28 cellular contexts compared by ENCODE assay signal in the genomic region with DNA sequence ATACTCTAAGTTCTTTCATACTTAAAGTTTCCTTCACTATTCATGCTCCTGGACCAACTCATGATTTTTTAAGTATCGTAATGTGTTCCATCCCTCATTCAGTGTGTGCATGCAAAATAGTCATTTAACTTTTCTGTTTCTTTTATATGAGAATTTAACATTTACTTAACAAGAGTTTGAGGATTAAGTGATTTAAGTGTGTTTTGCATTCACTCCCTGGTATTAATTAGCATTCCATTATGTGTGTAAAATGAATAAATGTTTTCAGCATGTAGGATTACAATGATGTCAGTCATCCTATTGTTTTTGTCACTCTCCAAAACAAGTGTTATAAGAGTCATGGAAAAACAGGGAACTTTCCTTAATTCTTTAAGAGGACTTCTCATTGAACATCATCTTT.
"Had no signal": no experiment of that assay in that cellular context is flagged by ENCODE, and none has a peak within 500 bp of the region (broad histone marks: within the 10 kb centered on the region; RNA-seq: fewer than 3 reads in every experiment).

No MANE protein-coding gene starts in this region.

- DNase-seq: stimulated activated CD4-positive, alpha-beta T cell treated with anti-CD3 and anti-CD28 coated beads, Interleukin-2, amount 100 ng/mL, for 48 hours; stimulated activated CD4-positive, alpha-beta T cell treated with anti-CD3 and anti-CD28 coated beads, Interleukin-4, amount 100 ng/mL, for 1 hour; stimulated activated CD4-positive, alpha-beta T cell treated with anti-CD3 and anti-CD28 coated beads, Interleukin-4, amount 100 ng/mL, for 24 hours; stimulated activated CD4-positive, alpha-beta T cell treated with anti-CD3 and anti-CD28 coated beads, Interleukin-4, amount 100 ng/mL, for 4 hours; stimulated activated CD8-positive, alpha-beta memory T cell treated with anti-CD3 and anti-CD28 coated beads, Interleukin-4, amount 100 ng/mL, for 48 hours; stimulated activated naive B cell treated with anti-CD40 and anti-IgM and Interleukin-4, amounts not matched to agents 10 μg/mL and 1 μg/mL and 100 μg/mL, for 72 hours; stimulated activated naive CD4-positive, alpha-beta T cell; stimulated activated naive CD4-positive, alpha-beta T cell treated with Interleukin-2 at 50 U/mL for 16 hours; stimulated activated naive CD8-positive, alpha-beta T cell treated with anti-CD3 and anti-CD28 coated beads, Interleukin-15, amount 100 ng/mL, for 72 hours; stimulated activated naive CD8-positive, alpha-beta T cell treated with anti-CD3 and anti-CD28 coated beads, Interleukin-15, Interleukin-2, amounts not matched to agents 100 U/mL and 50 U/mL, for 24 hours; stomach; substantia nigra; testis; thyroid gland; tibial artery; transverse colon; trophoblast cell; upper lobe of left lung; upper lobe of right lung; uterus had no signal

- H3K27me3 ChIP-seq: stomach, suprapubic skin, testis, thyroid gland, tibial artery, transverse colon, upper lobe of left lung, upper lobe of right lung, uterus, vagina had no signal

- H3K36me3 Mint-ChIP-seq: stimulated activated effector memory CD8-positive, alpha-beta T cell treated with anti-CD3 and anti-CD28 coated beads, Interleukin-12 subunit alpha, Interleukin-12 subunit beta, amount 100 ng/mL, for 72 hours; stimulated activated memory B cell treated with anti-CD40 and anti-IgM and Interleukin-4, amounts not matched to agents 10 μg/mL and 1 μg/mL and 100 μg/mL, for 72 hours; stimulated activated naive B cell treated with anti-CD40 and anti-IgM and Interleukin-4, amounts not matched to agents 10 μg/mL and 1 μg/mL and 100 μg/mL, for 72 hours; type B pancreatic cell had no signal

- H3K4me1 Mint-ChIP-seq: stimulated activated effector memory CD8-positive, alpha-beta T cell treated with anti-CD3 and anti-CD28 coated beads, Interleukin-12 subunit alpha, Interleukin-12 subunit beta, amount 100 ng/mL, for 72 hours; stimulated activated memory B cell treated with anti-CD40 and anti-IgM and Interleukin-4, amounts not matched to agents 10 μg/mL and 1 μg/mL and 100 μg/mL, for 72 hours; stimulated activated naive B cell treated with anti-CD40 and anti-IgM and Interleukin-4, amounts not matched to agents 10 μg/mL and 1 μg/mL and 100 μg/mL, for 72 hours; stimulated activated naive CD8-positive, alpha-beta T cell treated with anti-CD3 and anti-CD28 coated beads, Interleukin-15, amount 100 ng/mL, for 72 hours had no signal

- H3K4me1 ChIP-seq: stomach, suprapubic skin, testis, tibial artery, transverse colon, upper lobe of left lung, upper lobe of right lung, uterus, vagina had no signal

- H3K27me3 Mint-ChIP-seq: stimulated activated memory B cell treated with anti-CD40 and anti-IgM and Interleukin-4, amounts not matched to agents 10 μg/mL and 1 μg/mL and 100 μg/mL, for 72 hours; stimulated activated naive B cell treated with anti-CD40 and anti-IgM and Interleukin-4, amounts not matched to agents 10 μg/mL and 1 μg/mL and 100 μg/mL, for 72 hours; stimulated activated naive CD8-positive, alpha-beta T cell treated with anti-CD3 and anti-CD28 coated beads, Interleukin-15, amount 100 ng/mL, for 72 hours; stimulated activated naive CD8-positive, alpha-beta T cell treated with anti-CD3 and anti-CD28 coated beads, Interleukin-15, Interleukin-2, amounts not matched to agents 100 ng/mL and 50 ng/mL, for 24 hours; type B pancreatic cell had no signal

- H3K9me3 ChIP-seq: suprapubic skin, testis, thoracic aorta, thyroid gland, tibial artery, transverse colon, upper lobe of right lung, uterus, vagina had no signal

- H3K27ac ChIP-seq: stomach, suprapubic skin, testis, thoracic aorta, thyroid gland, tibial artery, transverse colon, upper lobe of left lung, upper lobe of right lung, uterus, vagina had no signal

- ATAC-seq: stimulated activated effector memory CD8-positive, alpha-beta T cell treated with anti-CD3 and anti-CD28 coated beads, Interleukin-12 subunit alpha, Interleukin-12 subunit beta, amount 100 ng/mL, for 72 hours; stimulated activated memory B cell treated with anti-CD40 and anti-IgM and Interleukin-4, amounts not matched to agents 10 μg/mL and 1 μg/mL and 100 μg/mL, for 72 hours; stimulated activated naive B cell treated with anti-CD40 and anti-IgM and Interleukin-4, amounts not matched to agents 10 μg/mL and 1 μg/mL and 100 μg/mL, for 72 hours; stimulated activated naive CD8-positive, alpha-beta T cell treated with anti-CD3 and anti-CD28 coated beads, Interleukin-15, amount 100 ng/mL, for 72 hours; stimulated activated naive CD8-positive, alpha-beta T cell treated with anti-CD3 and anti-CD28 coated beads, Interleukin-15, Interleukin-2, amounts not matched to agents 100 U/mL and 50 U/mL, for 24 hours; upper lobe of right lung had no signal

- H3K36me3 ChIP-seq: stomach, suprapubic skin, thoracic aorta, thyroid gland, tibial artery, transverse colon, upper lobe of left lung, upper lobe of right lung, uterus, vagina had no signal

- H3K4me3 ChIP-seq: stomach, suprapubic skin, testis, thoracic aorta, thyroid gland, tibial artery, transverse colon, upper lobe of left lung, upper lobe of right lung, uterus, vagina had no signal

- FAIRE-seq: urothelium cell line had no signal

- H3K4me3 Mint-ChIP-seq: stimulated activated effector memory CD8-positive, alpha-beta T cell treated with anti-CD3 and anti-CD28 coated beads, Interleukin-12 subunit alpha, Interleukin-12 subunit beta, amount 100 ng/mL, for 72 hours; stimulated activated memory B cell treated with anti-CD40 and anti-IgM and Interleukin-4, amounts not matched to agents 10 μg/mL and 1 μg/mL and 100 μg/mL, for 72 hours; stimulated activated naive B cell treated with anti-CD40 and anti-IgM and Interleukin-4, amounts not matched to agents 10 μg/mL and 1 μg/mL and 100 μg/mL, for 72 hours; stimulated activated naive CD8-positive, alpha-beta T cell treated with anti-CD3 and anti-CD28 coated beads, Interleukin-15, amount 100 ng/mL, for 72 hours; stimulated activated naive CD8-positive, alpha-beta T cell treated with anti-CD3 and anti-CD28 coated beads, Interleukin-15, Interleukin-2, amounts not matched to agents 100 ng/mL and 50 ng/mL, for 24 hours; type B pancreatic cell had no signal

- H3K9me3 Mint-ChIP-seq: stimulated activated naive B cell treated with anti-CD40 and anti-IgM and Interleukin-4, amounts not matched to agents 10 μg/mL and 1 μg/mL and 100 μg/mL, for 72 hours; stimulated activated naive CD8-positive, alpha-beta T cell treated with anti-CD3 and anti-CD28 coated beads, Interleukin-15, amount 100 ng/mL, for 72 hours; stimulated activated naive CD8-positive, alpha-beta T cell treated with anti-CD3 and anti-CD28 coated beads, Interleukin-15, Interleukin-2, amounts not matched to agents 100 ng/mL and 50 ng/mL, for 24 hours had no signal

- H3K27ac Mint-ChIP-seq: stimulated activated effector memory CD8-positive, alpha-beta T cell treated with anti-CD3 and anti-CD28 coated beads, Interleukin-12 subunit alpha, Interleukin-12 subunit beta, amount 100 ng/mL, for 72 hours; stimulated activated memory B cell treated with anti-CD40 and anti-IgM and Interleukin-4, amounts not matched to agents 10 μg/mL and 1 μg/mL and 100 μg/mL, for 72 hours; stimulated activated naive B cell treated with anti-CD40 and anti-IgM and Interleukin-4, amounts not matched to agents 10 μg/mL and 1 μg/mL and 100 μg/mL, for 72 hours; stimulated activated naive CD8-positive, alpha-beta T cell treated with anti-CD3 and anti-CD28 coated beads, Interleukin-15, amount 100 ng/mL, for 72 hours; stimulated activated naive CD8-positive, alpha-beta T cell treated with anti-CD3 and anti-CD28 coated beads, Interleukin-15, Interleukin-2, amounts not matched to agents 100 ng/mL and 50 ng/mL, for 24 hours; type B pancreatic cell had no signal
